In genomic region chr2:112031473-112031872, GRCh38 we compare ENCODE assay signal across 9 cellular contexts. TPM values are rescaled to one million over a fixed set of nuclear protein-coding genes. Genes with fewer than 3 reads are reported as not detected.
DNase-seq lines count a peak whose midpoint lies in the region; ATAC-seq and TF ChIP-seq lines count a peak whose summit lies in the region.
"Had no signal": no experiment of that assay in that cellular context is flagged by ENCODE, and none has a peak within 500 bp of the region (broad histone marks: within the 10 kb centered on the region; RNA-seq: fewer than 3 reads in every experiment).

No MANE protein-coding gene starts in this region.

- TF ChIP-seq CTCF in HCT116 (IDR thresholded peaks at IDR 0.05 in 2 of 3, conservative IDR thresholded peaks at IDR 0.05 in 1 of 3; ENCODE audit: borderline replicate concordance in 1 of 3, insufficient read depth in 1 of 3, low read depth in 2 of 3, low read length in 2 of 3) (no peak), ascending aorta (IDR thresholded peaks at IDR 0.05) (no peak), heart right ventricle (IDR thresholded peaks at IDR 0.05) (no peak)

- intact Hi-C loops in HCT116 (cut with micrococcal nuclease) = loop anchor here (5.0 kb wide), 1 partner anchor 54 kb away; no protein-coding TSS in a partner anchor
- intact Hi-C loops in ascending aorta (cut with DNase I) = loop anchor here (5.0 kb wide), 1 partner anchor 134 kb away; the partner anchor contains the start of gene MERTK
- intact Hi-C loops in heart right ventricle (cut with DNase I) = loop anchor here in 1 of 10 donors (10.0 kb wide), 1 partner anchor 47 kb away; no protein-coding TSS in a partner anchor

- no peaks in the 10 kb centered on the region; a peak in 1 of 4 replicates for H3K9me3 ChIP-seq in HCT116 (ENCODE audit: control insufficient read depth in 1 of 2, insufficient read depth in 1 of 2, low read depth in 1 of 2, low read length in 2 of 2)
- no peaks in the 10 kb centered on the region for H3K9me3 ChIP-seq in ascending aorta
- H3K9me3 ChIP-seq in heart right ventricle = no peaks in the 10 kb centered on the region

- H3K9me2 ChIP-seq in HCT116 (ENCODE audit: insufficient read depth) = no peaks in the 10 kb centered on the region

- H3K4me1 ChIP-seq in HCT116 (ENCODE audit: control insufficient read depth in 1 of 2, insufficient read depth in 2 of 2, low read length in 2 of 2) = peaks cover 29 to 30% of the 10 kb centered on the region in 2 experiments
- H3K4me1 ChIP-seq in ascending aorta = peaks cover 2 to 18% of the 10 kb centered on the region in 2 donors
- H3K4me1 ChIP-seq in heart right ventricle = peaks cover 0 to 37% (median 11%) of the 10 kb centered on the region in 9 donors

- no peaks in the 10 kb centered on the region for H3K36me3 ChIP-seq in HCT116 (ENCODE audit: control insufficient read depth in 1 of 2, insufficient read depth in 2 of 2, low read length in 2 of 2)
- peaks cover 0 to 4% of the 10 kb centered on the region in 2 donors for H3K36me3 ChIP-seq in ascending aorta
- H3K36me3 ChIP-seq in heart right ventricle = peaks cover 0 to 26% (median 0%) of the 10 kb centered on the region in 9 donors

- no peaks in the 10 kb centered on the region for H3K27me3 ChIP-seq in HCT116 (ENCODE audit: insufficient read depth, low read length)
- no peaks in the 10 kb centered on the region for H3K27me3 ChIP-seq in ascending aorta
- no peaks in the 10 kb centered on the region for H3K27me3 ChIP-seq in heart right ventricle

- H3K27ac Mint-ChIP-seq in activated CD4-positive, alpha-beta memory T cell treated with anti-CD3 and anti-CD28 coated beads, Interleukin-2, amount 10 ng/mL, durations not matched to agents 7 days and 5 days = no peak overlapping the region
- H3K27ac Mint-ChIP-seq: activated naive CD4-positive, alpha-beta T cell treated with anti-CD3 and anti-CD28 coated beads for 36 hours had no signal

- no peak overlapping the region for H3K4me3 Mint-ChIP-seq in activated CD4-positive, alpha-beta memory T cell treated with anti-CD3 and anti-CD28 coated beads, Interleukin-2, amount 10 ng/mL, durations not matched to agents 7 days and 5 days
- H3K4me3 Mint-ChIP-seq: activated naive CD4-positive, alpha-beta T cell treated with anti-CD3 and anti-CD28 coated beads for 36 hours had no signal

- no peaks in the 10 kb centered on the region for H3K9me3 Mint-ChIP-seq in activated CD4-positive, alpha-beta memory T cell treated with anti-CD3 and anti-CD28 coated beads, Interleukin-2, amount 10 ng/mL, durations not matched to agents 7 days and 5 days

- no peak overlapping the region for H3K4me3 ChIP-seq in HCT116 (replicated peaks in 1 of 2; ENCODE audit: low read depth in 1 of 2, low read length in 2 of 2)
- peak overlapping the region in 1 of 2 donors; percentile 13 for H3K4me3 ChIP-seq in ascending aorta
- H3K4me3 ChIP-seq in heart right ventricle = no peak overlapping the region

- DNase-seq in HCT116 (ENCODE audit: low read depth, low spot score) (no peak), ascending aorta (ENCODE audit: low spot score in 2 of 2) (no peak), heart right ventricle (no peak), pons (ENCODE audit: low spot score) (peak; percentile 22), D341Med (ENCODE audit: low spot score) (no peak), NCI-H446 treated with DMSO at 0.1 percent for 48 hours (lab: John Stamatoyannopoulos, UW) (no peak)
- no peak for DNase-seq in activated CD4-positive, alpha-beta memory T cell treated with anti-CD3 and anti-CD28 coated beads, Interleukin-2, amount 10 ng/mL, durations not matched to agents 7 days and 5 days
- no peak for DNase-seq in activated CD8-positive, alpha-beta memory T cell treated with anti-CD3 and anti-CD28 coated beads, Interleukin-2, amount 50 U/mL, for 4 hours
- DNase-seq: activated naive CD4-positive, alpha-beta T cell treated with anti-CD3 and anti-CD28 coated beads for 36 hours had no signal

- no peaks in the 10 kb centered on the region for H3K36me3 Mint-ChIP-seq in activated CD4-positive, alpha-beta memory T cell treated with anti-CD3 and anti-CD28 coated beads, Interleukin-2, amount 10 ng/mL, durations not matched to agents 7 days and 5 days (ENCODE audit: low read depth)

- H3K9ac ChIP-seq in HCT116 (ENCODE audit: low read length) = no peak overlapping the region

- H3K27ac ChIP-seq in HCT116 (ENCODE audit: low read depth, low read length) = no peak overlapping the region
- H3K27ac ChIP-seq in ascending aorta = peak overlapping the region; percentile 43 to 62
- H3K27ac ChIP-seq in heart right ventricle = peak overlapping the region in 6 of 10 donors; percentile 16 to 77 (median 31)

- no TSS peak for BruUV-seq in HCT116 (replicated peaks; lab: Mats Ljungman, UMichigan)

- TF ChIP-seq POLR2A in HCT116 (IDR thresholded peaks at IDR 0.05; ENCODE audit: borderline replicate concordance, extremely low read depth, insufficient read depth, insufficient read length) = no peak

- 37 to 45% methylated on average over 5 of the region's 5 CpGs for WGBS in heart right ventricle, 2 donors

- 0 out of 2 replicates have a peak overlapping the region, but pooled peaks have one; percentile 57 for H3K4me2 ChIP-seq in HCT116 (ENCODE audit: low read length)

- CTCF ChIA-PET in HCT116 (lab: Charles Lee) = no interaction called here
- CTCF ChIA-PET in activated CD4-positive, alpha-beta memory T cell treated with anti-CD3 and anti-CD28 coated beads, Interleukin-2, amount 10 ng/mL, durations not matched to agents 7 days and 5 days (lab: Charles Lee) = no interaction called here

- no peaks in the 10 kb centered on the region for H4K20me1 ChIP-seq in HCT116 (ENCODE audit: insufficient read depth)

- RAD21 ChIA-PET in HCT116 (lab: Charles Lee; ENCODE audit: low non-redundant PET in 1 of 2, low total read pairs in 2 of 2, uncharacterized antibody in 2 of 2, unreplicated experiment in 2 of 2) = no interaction called here

- POLR2A ChIA-PET in HCT116 (lab: Charles Lee) = interaction anchor here (1.0 kb wide), 1 partner anchor 52 kb away, joined by 4 read pairs; no protein-coding TSS in a partner anchor
- POLR2A ChIA-PET in activated CD4-positive, alpha-beta memory T cell treated with anti-CD3 and anti-CD28 coated beads, Interleukin-2, amount 10 ng/mL, durations not matched to agents 7 days and 5 days (lab: Charles Lee) = no interaction called here

- H3K4me1 Mint-ChIP-seq in activated CD4-positive, alpha-beta memory T cell treated with anti-CD3 and anti-CD28 coated beads, Interleukin-2, amount 10 ng/mL, durations not matched to agents 7 days and 5 days = peaks cover 6% of the 10 kb centered on the region

- no peak overlapping the region for H2AFZ ChIP-seq in HCT116 (ENCODE audit: low read depth, low read length, poor library complexity, severe bottlenecking)

- H3K79me2 ChIP-seq in HCT116 (ENCODE audit: insufficient read depth, low read length) = no peaks in the 10 kb centered on the region

- ATAC-seq in HCT116 (no peak), heart right ventricle (peak in 4 of 8 donors; percentile 29 to 53 (median 39))

- H3K27me3 Mint-ChIP-seq in activated CD4-positive, alpha-beta memory T cell treated with anti-CD3 and anti-CD28 coated beads, Interleukin-2, amount 10 ng/mL, durations not matched to agents 7 days and 5 days = no peaks in the 10 kb centered on the region

- no peak for TF ChIP-seq RAD21 in HCT116 (IDR thresholded peaks at IDR 0.05; ENCODE audit: low read depth)

TF ChIP-seq in HCT116, 20 proteins besides CTCF, POLR2A, EP300 and RAD21:
- TF ChIP-seq EGR1 (IDR thresholded peaks at IDR 0.05; ENCODE audit: low read depth) (no peak), FOSL1 (IDR thresholded peaks at IDR 0.05; ENCODE audit: low read depth) (no peak), JUND (IDR thresholded peaks at IDR 0.05) (no peak), SRF (IDR thresholded peaks at IDR 0.05; ENCODE audit: low read depth) (no peak), POLR2AphosphoS5 (IDR thresholded peaks at IDR 0.05; ENCODE audit: low read depth, low read length) (no peak), ATF3 (IDR thresholded peaks at IDR 0.05) (no peak), ELF1 (IDR thresholded peaks at IDR 0.05; ENCODE audit: borderline replicate concordance, low read depth) (no peak), CEBPB (IDR thresholded peaks at IDR 0.05; ENCODE audit: low read depth) (no peak), MAX (IDR thresholded peaks at IDR 0.05) (no peak), SP1 (IDR thresholded peaks at IDR 0.05; ENCODE audit: low read depth) (no peak), EZH2 (IDR thresholded peaks at IDR 0.05) (no peak), ZNF274 (IDR thresholded peaks at IDR 0.05; ENCODE audit: low read depth, low read length) (no peak), ZBTB33 (IDR thresholded peaks at IDR 0.05; ENCODE audit: extremely low read depth, insufficient replicate concordance, low read length) (no peak), CBX3 (IDR thresholded peaks at IDR 0.05; ENCODE audit: low read depth) (no peak)
TF ChIP-seq in HCT116: peak in this region for 0.

RNA-seq across cellular contexts. Expression of gene TMEM87B, which starts 23.6 kb away (rescaled TPM):
- 14.8 TPM for total RNA-seq in HCT116 (2021; ENCODE audit: unreplicated experiment)
- 4.4 and 5.5 TPM in 2 replicates for polyA plus RNA-seq in HCT116 (2012)
- 11.7 TPM for total RNA-seq in ascending aorta
- 10 to 100 TPM in 2 of 10 donors, 1 to 10 TPM in 8; 4.4 to 11.1 (median 5.7) TPM for total RNA-seq in heart right ventricle
- polyA plus RNA-seq in heart right ventricle = 1 to 10 TPM; 4.8 to 6.0 TPM
- 10 to 100 TPM; 23.8 to 24.0 TPM for total RNA-seq in activated CD4-positive, alpha-beta memory T cell treated with anti-CD3 and anti-CD28 coated beads, Interleukin-2, amount 10 ng/mL, durations not matched to agents 7 days and 5 days
